29 cellular contexts compared by ENCODE assay signal in the genomic region with DNA sequence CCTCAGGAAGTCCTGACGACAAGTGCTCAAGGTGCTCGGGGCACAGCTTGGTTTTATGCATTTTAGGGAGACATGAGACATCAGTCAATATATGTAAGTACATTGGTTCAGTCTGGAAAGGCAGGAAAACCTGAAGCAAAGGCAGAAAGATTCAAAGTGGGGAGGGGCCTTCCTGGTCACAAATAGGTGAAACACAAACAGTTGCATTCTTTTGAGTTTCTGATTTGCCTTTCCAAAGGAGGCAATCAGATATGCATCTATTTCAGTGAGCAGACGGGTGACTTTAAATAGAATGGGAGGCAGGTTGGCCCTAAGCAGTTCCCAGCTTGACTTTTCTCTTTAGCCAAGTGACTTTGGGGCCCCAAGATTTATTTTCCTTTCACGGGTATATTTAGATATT. TPM values are rescaled to one million over a fixed set of nuclear protein-coding genes. Genes with fewer than 3 reads are reported as not detected.
DNase-seq lines count a peak whose midpoint lies in the region; ATAC-seq, FAIRE-seq and TF ChIP-seq lines count a peak whose summit lies in the region.
"Had no signal": no experiment of that assay in that cellular context is flagged by ENCODE, and none has a peak within 500 bp of the region (broad histone marks: within the 10 kb centered on the region; RNA-seq: fewer than 3 reads in every experiment).

No MANE protein-coding gene starts in this region.

- POLR2A ChIA-PET in activated CD4-positive, alpha-beta memory T cell treated with anti-CD3 and anti-CD28 coated beads, Interleukin-2, amount 10 ng/mL, durations not matched to agents 7 days and 5 days (lab: Charles Lee), result interaction anchor here (1.0 to 9.3 kb wide), 6 partner anchors 8 to 396 kb away, joined by 3 to 151 read pairs (median 9); a partner anchor contains a TSS
- POLR2A ChIA-PET in activated CD4-positive, alpha-beta memory T cell treated with anti-CD3 and anti-CD28 coated beads for 36 hours (lab: Charles Lee), result interaction anchor here (0.7 to 1.5 kb wide), 3 partner anchors 13 to 21 kb away, joined by 4 to 7 read pairs (median 4); no protein-coding TSS in a partner anchor
- POLR2A ChIA-PET in WTC11 (lab: Charles Lee), result interaction anchor here (0.8 to 2.0 kb wide), 2 partner anchors 8 to 21 kb away, joined by 4 to 11 read pairs; a partner anchor contains a TSS

- no peak overlapping the region for H3K4me3 Mint-ChIP-seq in activated CD4-positive, alpha-beta memory T cell treated with anti-CD3 and anti-CD28 coated beads, Interleukin-2, amount 10 ng/mL, durations not matched to agents 7 days and 5 days
- no peak overlapping the region for H3K4me3 Mint-ChIP-seq in activated CD4-positive, alpha-beta memory T cell treated with anti-CD3 and anti-CD28 coated beads for 36 hours
- H3K4me3 Mint-ChIP-seq in WTC11, result peak overlapping the region; percentile 38
- H3K4me3 Mint-ChIP-seq: brain had no signal

- peaks cover 2% of the 10 kb centered on the region for H3K27me3 Mint-ChIP-seq in activated CD4-positive, alpha-beta memory T cell treated with anti-CD3 and anti-CD28 coated beads, Interleukin-2, amount 10 ng/mL, durations not matched to agents 7 days and 5 days
- no peaks in the 10 kb centered on the region for H3K27me3 Mint-ChIP-seq in activated CD4-positive, alpha-beta memory T cell treated with anti-CD3 and anti-CD28 coated beads for 36 hours
- H3K27me3 Mint-ChIP-seq in WTC11 (ENCODE audit: low read depth), result peaks cover 11% of the 10 kb centered on the region

- DNase-seq in activated CD4-positive, alpha-beta memory T cell treated with anti-CD3 and anti-CD28 coated beads, Interleukin-2, amount 10 ng/mL, durations not matched to agents 7 days and 5 days, result no peak
- DNase-seq in activated CD4-positive, alpha-beta memory T cell treated with anti-CD3 and anti-CD28 coated beads for 36 hours, result no peak
- DNase-seq in ELF-1 (ENCODE audit: low read depth, low spot score), result peak; percentile 37
- no peak for DNase-seq in WTC11 (ENCODE audit: low spot score)
- peak; percentile 11 for DNase-seq in mesenteric fat pad (ENCODE audit: low spot score)
- DNase-seq in mammary epithelial cell, result no peak
- no peak for DNase-seq in H54 (ENCODE audit: insufficient read length, low spot score)
- DNase-seq in tibial nerve (ENCODE audit: low spot score in 2 of 2), result no peak
- DNase-seq: activated CD4-positive, alpha-beta T cell treated with anti-CD3 and anti-CD28 coated beads for 48 hours; activated CD8-positive, alpha-beta memory T cell treated with anti-CD3 and anti-CD28 coated beads, Interleukin-2, amount 50 U/mL, for 48 hours; activated effector memory CD4-positive, alpha-beta T cell treated with anti-CD3 and anti-CD28 coated beads, Interleukin-2, amount 50 U/mL, for 16 hours; adrenal gland; DMS79 treated with DMSO at 0.1 percent for 48 hours; effector CD8-positive, alpha-beta T cell; esophagus squamous epithelium; IMR-90; NCI-H1105; NCI-H2029; NCI-H2227 treated with DMSO at 0.1 percent for 48 hours; NCI-H69; nucleus accumbens; SJCRH30 had no signal

- H3K36me3 ChIP-seq in mammary epithelial cell (ENCODE audit: insufficient read depth, low read length) (no peaks in the 10 kb centered on the region), tibial nerve (no peaks in the 10 kb centered on the region)
- H3K36me3 ChIP-seq: adrenal gland, esophagus squamous epithelium, SJCRH30 had no signal

- no peak overlapping the region for H3K4me2 ChIP-seq in mammary epithelial cell (ENCODE audit: insufficient read depth, low read depth, low read length)

- peaks cover 65% of the 10 kb centered on the region for H3K4me1 Mint-ChIP-seq in activated CD4-positive, alpha-beta memory T cell treated with anti-CD3 and anti-CD28 coated beads, Interleukin-2, amount 10 ng/mL, durations not matched to agents 7 days and 5 days
- H3K4me1 Mint-ChIP-seq in activated CD4-positive, alpha-beta memory T cell treated with anti-CD3 and anti-CD28 coated beads for 36 hours (ENCODE audit: low read depth), result peaks cover 28% of the 10 kb centered on the region
- H3K4me1 Mint-ChIP-seq in WTC11, result peaks cover 60% of the 10 kb centered on the region

- peak overlapping the region; percentile 52 for H3K27ac Mint-ChIP-seq in activated CD4-positive, alpha-beta memory T cell treated with anti-CD3 and anti-CD28 coated beads, Interleukin-2, amount 10 ng/mL, durations not matched to agents 7 days and 5 days
- H3K27ac Mint-ChIP-seq in activated CD4-positive, alpha-beta memory T cell treated with anti-CD3 and anti-CD28 coated beads for 36 hours, result no peak overlapping the region
- peak overlapping the region; percentile 94 for H3K27ac Mint-ChIP-seq in WTC11
- H3K27ac Mint-ChIP-seq: brain had no signal

- H3K9me3 ChIP-seq in mammary epithelial cell (replicated peaks; ENCODE audit: insufficient read depth, low read length), result no peaks in the 10 kb centered on the region
- H3K9me3 ChIP-seq in tibial nerve, result peaks cover 0 to 8% (median 0%) of the 10 kb centered on the region in 4 donors
- H3K9me3 ChIP-seq: adrenal gland, esophagus squamous epithelium, SJCRH30 had no signal

- H3K27ac ChIP-seq in mammary epithelial cell (ENCODE audit: insufficient read depth, low read depth, low read length), result no peak overlapping the region
- H3K27ac ChIP-seq in tibial nerve, result no peak overlapping the region
- H3K27ac ChIP-seq: adrenal gland, SJCRH30 had no signal

- H3K27me3 ChIP-seq in mammary epithelial cell (ENCODE audit: insufficient read depth, low read length) (no peaks in the 10 kb centered on the region), tibial nerve (no peaks in the 10 kb centered on the region)
- H3K27me3 ChIP-seq: adrenal gland had no signal

- no peak overlapping the region for H3K9ac ChIP-seq in mammary epithelial cell (ENCODE audit: insufficient read depth, low read length)

- H3K4me3 ChIP-seq in mammary epithelial cell (replicated peaks in 1 of 3; ENCODE audit: insufficient read depth in 1 of 3, low read depth in 2 of 3, low read length in 3 of 3) (no peak overlapping the region), tibial nerve (no peak overlapping the region)
- H3K4me3 ChIP-seq: adrenal gland, esophagus squamous epithelium, SJCRH30, skin epidermis had no signal

- intact Hi-C loops in activated CD4-positive, alpha-beta memory T cell treated with anti-CD3 and anti-CD28 coated beads for 36 hours (cut with micrococcal nuclease), result loop anchor here (2.0 kb wide), 1 partner anchor 22 kb away; no protein-coding TSS in a partner anchor
- intact Hi-C loops in mammary epithelial cell (cut with micrococcal nuclease), result no loop called here

- no TSS peak for BruUV-seq in mammary epithelial cell (replicated peaks; lab: Mats Ljungman, UMichigan)

- in situ Hi-C loops in mammary epithelial cell (cut with MboI; ENCODE audit: low sequenced_read_pairs in 2 of 2), result no loop called here

- no peak overlapping the region for H2AFZ ChIP-seq in mammary epithelial cell (ENCODE audit: low read depth, low read length)

- no peak for FAIRE-seq in H54 (lab: Jason Lieb, UNC)
- FAIRE-seq: A204.1, frontal cortex, GM12878, keratinocyte had no signal

- CTCF ChIA-PET in activated CD4-positive, alpha-beta memory T cell treated with anti-CD3 and anti-CD28 coated beads, Interleukin-2, amount 10 ng/mL, durations not matched to agents 7 days and 5 days (lab: Charles Lee), result interaction anchor here (0.6 to 2.4 kb wide), 7 partner anchors 9 to 66 kb away, joined by 3 to 21 read pairs (median 4); a partner anchor contains a TSS
- CTCF ChIA-PET in activated CD4-positive, alpha-beta memory T cell treated with anti-CD3 and anti-CD28 coated beads for 36 hours (lab: Charles Lee), result interaction anchor here (2.6 kb wide), 1 partner anchor 23 kb away, joined by 14 read pairs; no protein-coding TSS in a partner anchor
- CTCF ChIA-PET in WTC11 (lab: Charles Lee) (interaction anchor here (1.5 to 1.8 kb wide), 2 partner anchors 22 to 37 kb away, joined by 3 to 6 read pairs; no protein-coding TSS in a partner anchor), mammary epithelial cell (lab: Charles Lee; ENCODE audit: low non-redundant PET) (no interaction called here)

- TF ChIP-seq POLR2A in H54 (IDR thresholded peaks at IDR 0.05; ENCODE audit: low read depth, low read length) (no peak), tibial nerve (IDR thresholded peaks at IDR 0.05) (no peak)

- dilution Hi-C loops in mammary epithelial cell (cut with HindIII; ENCODE audit: low sequenced_read_pairs), result no loop called here

- WGBS in mammary epithelial cell (ENCODE audit: low coverage, missing lambda C conversion rate), result 67% methylated on average over 4 of the region's 4 CpGs
- 32 to 39% methylated on average over 4 of the region's 4 CpGs for WGBS in tibial nerve, 2 donors

- no peaks in the 10 kb centered on the region for H4K20me1 ChIP-seq in mammary epithelial cell (ENCODE audit: insufficient read depth, low read length)

- no peak for TF ChIP-seq CTCF in WTC11 (IDR thresholded peaks at IDR 0.05)
- no peak for TF ChIP-seq CTCF in mammary epithelial cell (conservative IDR thresholded peaks at IDR 0.05 in 1 of 2, IDR thresholded peaks at IDR 0.05 in 1 of 2; ENCODE audit: extremely low read depth in 1 of 2, insufficient read depth in 1 of 2, low read depth in 1 of 2, low read length in 2 of 2)
- TF ChIP-seq CTCF in tibial nerve (IDR thresholded peaks at IDR 0.05), result no peak

- peak; percentile 9; the same call in 1 of the 2 replicates for ATAC-seq in WTC11
- ATAC-seq: HCT116 had no signal

- TF ChIP-seq EP300 in tibial nerve (IDR thresholded peaks at IDR 0.05), result no peak

- no peaks in the 10 kb centered on the region for H3K9me3 Mint-ChIP-seq in activated CD4-positive, alpha-beta memory T cell treated with anti-CD3 and anti-CD28 coated beads, Interleukin-2, amount 10 ng/mL, durations not matched to agents 7 days and 5 days
- H3K9me3 Mint-ChIP-seq in activated CD4-positive, alpha-beta memory T cell treated with anti-CD3 and anti-CD28 coated beads for 36 hours, result no peaks in the 10 kb centered on the region
- H3K9me3 Mint-ChIP-seq in WTC11, result no peaks in the 10 kb centered on the region

- H3K79me2 ChIP-seq in mammary epithelial cell (ENCODE audit: insufficient read depth, low read length), result no peaks in the 10 kb centered on the region

- peaks cover 2% of the 10 kb centered on the region for H3K36me3 Mint-ChIP-seq in activated CD4-positive, alpha-beta memory T cell treated with anti-CD3 and anti-CD28 coated beads, Interleukin-2, amount 10 ng/mL, durations not matched to agents 7 days and 5 days (ENCODE audit: low read depth)
- no peaks in the 10 kb centered on the region for H3K36me3 Mint-ChIP-seq in activated CD4-positive, alpha-beta memory T cell treated with anti-CD3 and anti-CD28 coated beads for 36 hours
- H3K36me3 Mint-ChIP-seq in WTC11, result no peaks in the 10 kb centered on the region
- H3K36me3 Mint-ChIP-seq: brain had no signal

- H3K4me1 ChIP-seq in mammary epithelial cell (ENCODE audit: insufficient read depth, low read length) (no peaks in the 10 kb centered on the region), tibial nerve (no peaks in the 10 kb centered on the region)
- H3K4me1 ChIP-seq: adrenal gland, esophagus squamous epithelium had no signal

RNA-seq across cellular contexts. Expression of a gene that starts 8.9 kb away (rescaled TPM):
- total RNA-seq in activated CD4-positive, alpha-beta memory T cell treated with anti-CD3 and anti-CD28 coated beads, Interleukin-2, amount 10 ng/mL, durations not matched to agents 7 days and 5 days, result 100 to 1,000 TPM; 121 to 127 TPM
- total RNA-seq in activated CD4-positive, alpha-beta memory T cell treated with anti-CD3 and anti-CD28 coated beads for 36 hours, result 100 to 1,000 TPM; 110 to 112 TPM
- total RNA-seq in WTC11 (2021), result 121 to 141 TPM (median 121 TPM) in 3 replicates
- 82.4 TPM for total RNA-seq in mesenteric fat pad
- 100 to 1,000 TPM in 1 of 2 donors, 10 to 100 TPM in 1; 86.5 to 136 TPM for total RNA-seq in mammary epithelial cell
- polyA plus RNA-seq in mammary epithelial cell, result 89.0 TPM
- polyA minus RNA-seq in mammary epithelial cell, result 113 TPM
- 10 to 100 TPM; 38.1 to 89.0 (median 56.9) TPM for total RNA-seq in tibial nerve

Comparison
In these comparisons a context has a peak if more than half of its experiments do, and no peak if none do; other contexts are left out.
1. DNase-seq: peak in ELF-1 (single experiment) and mesenteric fat pad (single experiment); none in activated CD4-positive, alpha-beta memory T cell treated with anti-CD3 and anti-CD28 coated beads, Interleukin-2, amount 10 ng/mL, durations not matched to agents 7 days and 5 days (single experiment), activated CD4-positive, alpha-beta memory T cell treated with anti-CD3 and anti-CD28 coated beads for 36 hours (single experiment), WTC11 (single experiment), mammary epithelial cell (single experiment), H54 (single experiment) and tibial nerve (0 of 2).